1 cellular context compared by ENCODE assay signal in genomic region chr3:31767920-31768319, GRCh38.
TF ChIP-seq lines count a peak whose summit lies in the region.

No MANE protein-coding gene starts in this region.

TF ChIP-seq in GM23338, 12 proteins besides CTCF, POLR2A, EP300 and RAD21 (continued from another document):
- TF ChIP-seq REST (IDR thresholded peaks at IDR 0.05; ENCODE audit: unreplicated experiment) (no peak), NANOG (IDR thresholded peaks at IDR 0.05; ENCODE audit: borderline replicate concordance) (no peak), ZNF114 (CRISPR knock-in tag; IDR thresholded peaks at IDR 0.05) (no peak)
